Comparison of ENCODE assay signal across 13 cellular contexts in the genomic region with DNA sequence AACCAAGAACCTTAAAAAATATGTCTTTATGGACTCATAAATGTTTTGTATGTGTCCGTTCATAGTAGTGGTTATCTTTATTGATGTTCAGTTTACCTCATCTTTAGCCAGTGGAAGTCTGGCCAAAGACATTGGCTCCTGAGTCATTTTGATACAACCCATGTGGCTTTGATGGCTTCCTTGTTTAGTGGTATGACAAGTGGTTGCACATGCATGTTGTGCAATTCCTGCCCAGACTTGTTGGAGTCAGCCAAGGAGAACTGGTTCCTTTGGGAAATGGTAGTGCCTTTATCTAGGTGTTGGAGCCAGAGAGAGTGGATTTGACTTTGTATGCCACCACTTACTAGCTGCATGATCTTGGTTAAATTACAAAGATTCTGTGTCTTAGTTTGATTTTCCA.
DNase-seq lines count a peak whose midpoint lies in the region; ATAC-seq and TF ChIP-seq lines count a peak whose summit lies in the region.
"Had no signal": no experiment of that assay in that cellular context is flagged by ENCODE, and none has a peak within 500 bp of the region (broad histone marks: within the 10 kb centered on the region; RNA-seq: fewer than 3 reads in every experiment).

No MANE protein-coding gene starts in this region.

- H3K4me1 Mint-ChIP-seq in activated T-helper 17 cell treated with anti-CD3 and anti-CD28 coated beads, Interleukin-2, amount 50 U/mL, for 72 hours: no peaks in the 10 kb centered on the region
- H3K4me1 Mint-ChIP-seq: activated naive CD8-positive, alpha-beta T cell treated with anti-CD3 and anti-CD28 coated beads for 36 hours had no signal

- TF ChIP-seq CTCF in lung (IDR thresholded peaks at IDR 0.05; ENCODE audit: control extremely low read depth, extremely low read depth): no peak

- no peaks in the 10 kb centered on the region for H3K27me3 ChIP-seq in lung (ENCODE audit: control insufficient read depth, insufficient read depth)
- H3K27me3 ChIP-seq: dorsolateral prefrontal cortex, SJCRH30, spleen had no signal

- H3K4me3 Mint-ChIP-seq in activated T-helper 17 cell treated with anti-CD3 and anti-CD28 coated beads, Interleukin-2, amount 50 U/mL, for 72 hours: no peak overlapping the region
- H3K4me3 Mint-ChIP-seq: activated CD4-positive, alpha-beta T cell treated with anti-CD3 and anti-CD28 coated beads, Interleukin-2, amount 10 ng/mL, durations not matched to agents 7 days and 5 days; activated naive CD8-positive, alpha-beta T cell treated with anti-CD3 and anti-CD28 coated beads for 36 hours had no signal

- H3K9me3 ChIP-seq in lung (ENCODE audit: control insufficient read depth in 2 of 2, insufficient read depth in 1 of 2, low read length in 1 of 2): no peaks in the 10 kb centered on the region
- H3K9me3 ChIP-seq: SJCRH30, spleen had no signal

- H3K27ac ChIP-seq in lung (ENCODE audit: low read depth in 1 of 2, low read length in 1 of 2): no peak overlapping the region
- H3K27ac ChIP-seq: dorsolateral prefrontal cortex, SJCRH30, spleen had no signal

- no peaks in the 10 kb centered on the region for H3K27me3 Mint-ChIP-seq in activated T-helper 17 cell treated with anti-CD3 and anti-CD28 coated beads, Interleukin-2, amount 50 U/mL, for 72 hours
- H3K27me3 Mint-ChIP-seq: activated CD4-positive, alpha-beta T cell treated with anti-CD3 and anti-CD28 coated beads, Interleukin-2, amount 10 ng/mL, durations not matched to agents 7 days and 5 days; activated naive CD8-positive, alpha-beta T cell treated with anti-CD3 and anti-CD28 coated beads for 36 hours had no signal

- DNase-seq in lung (ENCODE audit: low spot score) (no peak), GDM1 (lab: John Stamatoyannopoulos, UW) (no peak)
- DNase-seq in stimulated activated CD4-positive, alpha-beta T cell treated with anti-CD3 and anti-CD28 coated beads, Interleukin-2, amount 100 ng/mL, for 24 hours: no peak
- DNase-seq in stimulated activated CD4-positive, alpha-beta T cell treated with anti-CD3 and anti-CD28 coated beads, Interleukin-4, amount 100 ng/mL, for 1 hour: no peak
- no peak for DNase-seq in activated CD4-positive, alpha-beta T cell treated with anti-CD3 and anti-CD28 coated beads for 4 hours
- DNase-seq: activated CD4-positive, alpha-beta T cell treated with anti-CD3 and anti-CD28 coated beads, Interleukin-2, amount 10 ng/mL, durations not matched to agents 7 days and 5 days; activated naive CD8-positive, alpha-beta T cell treated with anti-CD3 and anti-CD28 coated beads for 36 hours; dorsolateral prefrontal cortex; SJCRH30; spleen had no signal

- peaks cover 4% of the 10 kb centered on the region for H3K36me3 Mint-ChIP-seq in activated T-helper 17 cell treated with anti-CD3 and anti-CD28 coated beads, Interleukin-2, amount 50 U/mL, for 72 hours (ENCODE audit: low read depth)

- ATAC-seq in GM18502 (IDR thresholded peaks at IDR 0.05; ENCODE audit: poor library complexity, unreplicated experiment) (peak; percentile 62), HG03064 (IDR thresholded peaks at IDR 0.05; ENCODE audit: low read depth, unreplicated experiment) (peak; percentile 73), lung (ENCODE audit: insufficient read depth, low FRiP score) (peak; percentile 27)
- ATAC-seq in activated T-helper 17 cell treated with anti-CD3 and anti-CD28 coated beads, Interleukin-2, amount 50 U/mL, for 72 hours (replicated peaks): peak; percentile 46

- 74 to 90% methylated on average over 1 of the region's 1 CpG for WGBS in lung, 2 donors

- H3K27ac Mint-ChIP-seq in activated T-helper 17 cell treated with anti-CD3 and anti-CD28 coated beads, Interleukin-2, amount 50 U/mL, for 72 hours: no peak overlapping the region
- H3K27ac Mint-ChIP-seq: activated CD4-positive, alpha-beta T cell treated with anti-CD3 and anti-CD28 coated beads, Interleukin-2, amount 10 ng/mL, durations not matched to agents 7 days and 5 days; activated naive CD8-positive, alpha-beta T cell treated with anti-CD3 and anti-CD28 coated beads for 36 hours had no signal

- no peaks in the 10 kb centered on the region for H3K9me3 Mint-ChIP-seq in activated T-helper 17 cell treated with anti-CD3 and anti-CD28 coated beads, Interleukin-2, amount 50 U/mL, for 72 hours
- H3K9me3 Mint-ChIP-seq: activated CD4-positive, alpha-beta T cell treated with anti-CD3 and anti-CD28 coated beads, Interleukin-2, amount 10 ng/mL, durations not matched to agents 7 days and 5 days; activated naive CD8-positive, alpha-beta T cell treated with anti-CD3 and anti-CD28 coated beads for 36 hours had no signal

- H3K36me3 ChIP-seq in lung (ENCODE audit: control insufficient read depth in 2 of 2, insufficient read depth in 2 of 2, low read length in 2 of 2): peaks cover 0 to 1% of the 10 kb centered on the region in 2 donors
- H3K36me3 ChIP-seq: SJCRH30 had no signal

- H3K4me3 ChIP-seq in lung: no peak overlapping the region
- H3K4me3 ChIP-seq: dorsolateral prefrontal cortex, SJCRH30, spleen had no signal

- H3K4me1 ChIP-seq in lung (ENCODE audit: control insufficient read depth in 2 of 2, insufficient read depth in 2 of 2, low read length in 2 of 2): no peaks in the 10 kb centered on the region
- H3K4me1 ChIP-seq: SJCRH30, spleen had no signal
